20 cellular contexts compared by ENCODE assay signal in the genomic region with DNA sequence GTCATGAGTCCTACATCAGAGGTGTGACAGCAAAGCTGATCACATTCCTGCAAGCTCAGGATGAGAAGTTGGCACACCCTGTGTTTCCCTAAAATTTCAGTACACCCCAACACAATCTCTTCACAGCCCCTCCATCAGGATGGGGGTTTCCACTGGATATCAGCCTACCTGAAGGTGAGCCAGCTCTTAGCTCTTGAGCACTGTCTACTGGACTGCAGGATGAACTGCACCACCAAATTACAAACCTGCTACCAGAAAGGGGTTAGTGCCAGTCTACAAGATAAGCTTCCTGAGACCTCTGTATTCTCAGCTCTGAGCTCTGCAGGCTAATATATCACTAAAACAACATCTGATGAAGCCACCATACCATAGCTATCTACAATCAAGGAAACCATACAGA.
A peak's percentile ranks its signal among the peaks of the same experiment; 100 is the strongest.
DNase-seq lines count a peak whose midpoint lies in the region; ATAC-seq and TF ChIP-seq lines count a peak whose summit lies in the region.
"Had no signal": no experiment of that assay in that cellular context is flagged by ENCODE, and none has a peak within 500 bp of the region (broad histone marks: within the 10 kb centered on the region; RNA-seq: fewer than 3 reads in every experiment).

No MANE protein-coding gene starts in this region.

- CTCF ChIA-PET in WTC11 (lab: Charles Lee): interaction anchor here (0.5 to 1.8 kb wide), 17 partner anchors 8 to 787 kb away, joined by 3 to 15 read pairs (median 4); no protein-coding TSS in a partner anchor

- TF ChIP-seq RAD21 in Ishikawa (IDR thresholded peaks at IDR 0.05; ENCODE audit: low read depth): peak; percentile 66

- H3K4me1 Mint-ChIP-seq in WTC11 (peaks cover 2% of the 10 kb centered on the region; the same call in 1 of the 2 replicates), neural crest cell (no peaks in the 10 kb centered on the region)
- H3K4me1 Mint-ChIP-seq: activated B cell treated with CpG ODN at 0.5 μM for 24 hours, mesothelial cell of epicardium had no signal

- TF ChIP-seq EP300 in Ishikawa (IDR thresholded peaks at IDR 0.05; ENCODE audit: borderline replicate concordance): no peak

- H3K4me3 ChIP-seq in GM12875 (ENCODE audit: low read depth, low read length): no peak overlapping the region
- H3K4me3 ChIP-seq: BLaER1 treated with 17β-estradiol and CSF1 and Interleukin-3, amounts not matched to agents 10 nM and 100 nM; gastrocnemius medialis; testis had no signal

- H3K9me3 Mint-ChIP-seq in WTC11 (0 out of 2 replicates have a peak, but pooled peaks cover under 1% of the 10 kb centered on the region), neural crest cell (no peaks in the 10 kb centered on the region)

- peak; percentile 100 for ATAC-seq in WTC11
- ATAC-seq: gastrocnemius medialis, Panc1 had no signal

- H3K27me3 Mint-ChIP-seq in WTC11 (ENCODE audit: low read depth) (no peaks in the 10 kb centered on the region; the same call in 1 of the 2 replicates), neural crest cell (ENCODE audit: low read depth) (no peaks in the 10 kb centered on the region)
- H3K27me3 Mint-ChIP-seq: activated B cell treated with CpG ODN at 0.5 μM for 24 hours had no signal

- no peak overlapping the region for H3K27ac Mint-ChIP-seq in WTC11
- no peak overlapping the region for H3K27ac Mint-ChIP-seq in neural crest cell (ENCODE audit: unreplicated experiment)
- H3K27ac Mint-ChIP-seq: activated B cell treated with CpG ODN at 0.5 μM for 24 hours, HFFc6, mesothelial cell of epicardium had no signal

- POLR2A ChIA-PET in WTC11 (lab: Charles Lee): no interaction called here

- no peaks in the 10 kb centered on the region; the same call in 1 of the 2 replicates for H3K36me3 Mint-ChIP-seq in WTC11
- H3K36me3 Mint-ChIP-seq in neural crest cell (ENCODE audit: low read depth): no peaks in the 10 kb centered on the region

- peak; percentile 45; the same call in 1 of the 2 replicates for TF ChIP-seq CTCF in GM12875 (IDR thresholded peaks at IDR 0.05; ENCODE audit: borderline replicate concordance, insufficient read depth, low read depth, low read length)
- TF ChIP-seq CTCF in WTC11 (IDR thresholded peaks at IDR 0.05): peak; percentile 45
- TF ChIP-seq CTCF in neural crest cell (conservative IDR thresholded peaks at IDR 0.05): peak; percentile 27

- H3K4me3 Mint-ChIP-seq in WTC11 (no peak overlapping the region), neural crest cell (no peak overlapping the region)
- H3K4me3 Mint-ChIP-seq: activated B cell treated with CpG ODN at 0.5 μM for 24 hours, HFFc6, mesothelial cell of epicardium had no signal

- DNase-seq in WTC11 (ENCODE audit: low spot score): peak; percentile 21
- no peak for DNase-seq in neural crest cell (ENCODE audit: low read depth, low spot score)
- DNase-seq in germinal center (ENCODE audit: low spot score): no peak
- DNase-seq in dedifferentiated amniotic fluid mesenchymal stem cell (ENCODE audit: extremely low spot score): no peak
- DNase-seq in occipital lobe (lab: John Stamatoyannopoulos, UW): no peak
- DNase-seq: activated B cell treated with CpG ODN at 0.5 μM for 24 hours; activated CD8-positive, alpha-beta memory T cell treated with anti-CD3 and anti-CD28 coated beads for 24 hours; DND-41; gastrocnemius medialis; HFFc6; Karpas-422; NCI-H446; stimulated activated CD8-positive, alpha-beta memory T cell treated with anti-CD3 and anti-CD28 coated beads, Interleukin-4, amount 100 ng/mL, for 48 hours; SW 1271; testis had no signal

TF ChIP-seq in Ishikawa, 13 proteins besides CTCF, POLR2A, EP300 and RAD21:
- TF ChIP-seq TEAD4 (IDR thresholded peaks at IDR 0.05) (no peak), NFIC (IDR thresholded peaks at IDR 0.05) (no peak), YY1 (IDR thresholded peaks at IDR 0.05; ENCODE audit: low read depth) (no peak), REST (IDR thresholded peaks at IDR 0.05; ENCODE audit: low read depth) (no peak)
- TF ChIP-seq, protein P1, sequence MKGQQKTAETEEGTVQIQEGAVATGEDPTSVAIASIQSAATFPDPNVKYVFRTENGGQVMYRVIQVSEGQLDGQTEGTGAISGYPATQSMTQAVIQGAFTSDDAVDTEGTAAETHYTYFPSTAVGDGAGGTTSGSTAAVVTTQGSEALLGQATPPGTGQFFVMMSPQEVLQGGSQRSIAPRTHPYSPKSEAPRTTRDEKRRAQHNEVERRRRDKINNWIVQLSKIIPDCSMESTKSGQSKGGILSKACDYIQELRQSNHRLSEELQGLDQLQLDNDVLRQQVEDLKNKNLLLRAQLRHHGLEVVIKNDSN (IDR thresholded peaks at IDR 0.05): no peak

TF ChIP-seq in WTC11, 78 proteins besides CTCF, POLR2A, EP300 and RAD21:
- TF ChIP-seq, protein P2, sequence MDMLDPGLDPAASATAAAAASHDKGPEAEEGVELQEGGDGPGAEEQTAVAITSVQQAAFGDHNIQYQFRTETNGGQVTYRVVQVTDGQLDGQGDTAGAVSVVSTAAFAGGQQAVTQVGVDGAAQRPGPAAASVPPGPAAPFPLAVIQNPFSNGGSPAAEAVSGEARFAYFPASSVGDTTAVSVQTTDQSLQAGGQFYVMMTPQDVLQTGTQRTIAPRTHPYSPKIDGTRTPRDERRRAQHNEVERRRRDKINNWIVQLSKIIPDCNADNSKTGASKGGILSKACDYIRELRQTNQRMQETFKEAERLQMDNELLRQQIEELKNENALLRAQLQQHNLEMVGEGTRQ (CRISPR knock-in tag; IDR thresholded peaks at IDR 0.05): peak; percentile 4; the same call in 1 of the 2 replicates
- TF ChIP-seq ESRRA (CRISPR knock-in tag; IDR thresholded peaks at IDR 0.05; ENCODE audit: borderline replicate concordance): no peak
